In genomic region chr7:25911738-25912607, GRCh38 we compare ENCODE assay signal across 1 cellular context.
TF ChIP-seq lines count a peak whose summit lies in the region.

No MANE protein-coding gene starts in this region.

TF ChIP-seq in GM23338, 12 proteins besides CTCF, POLR2A, EP300 and RAD21 (continued from another document):
- TF ChIP-seq ZNF462 (CRISPR knock-in tag; IDR thresholded peaks at IDR 0.05) = no peak
TF ChIP-seq in GM23338: peak in this region for 0.
